Comparison of ENCODE assay signal across 19 cellular contexts in genomic region chr2:225466891-225467604, GRCh38.
DNase-seq lines count a peak whose midpoint lies in the region; ATAC-seq, FAIRE-seq and TF ChIP-seq lines count a peak whose summit lies in the region.
"Had no signal": no experiment of that assay in that cellular context is flagged by ENCODE, and none has a peak within 500 bp of the region (broad histone marks: within the 10 kb centered on the region; RNA-seq: fewer than 3 reads in every experiment).

No MANE protein-coding gene starts in this region.

- no peak overlapping the region for H3K9ac ChIP-seq in H1 (replicated peaks in 1 of 4; ENCODE audit: extremely low read depth in 1 of 4, low read depth in 3 of 4, low read length in 3 of 4)
- H3K9ac ChIP-seq: GM23248 had no signal

- H3K4me2 ChIP-seq in H1 (ENCODE audit: insufficient read depth in 1 of 2, low read depth in 2 of 2, low read length in 2 of 2): peak overlapping the region in 1 of 2 experiments; percentile 12; a peak in 1 of 4 replicates

- H3K4me1 ChIP-seq in H1 (replicated peaks in 1 of 4; ENCODE audit: control insufficient read depth in 3 of 4, insufficient read depth in 4 of 4, low read length in 3 of 4) (peaks cover 0 to 14% (median 10%) of the 10 kb centered on the region in 4 experiments; a peak in 6 of 7 replicates), pancreas (peaks cover 16 to 26% (median 16%) of the 10 kb centered on the region in 3 donors), spleen (peaks cover 0 to 14% (median 5%) of the 10 kb centered on the region in 6 donors)
- H3K4me1 ChIP-seq: upper lobe of right lung had no signal

- H4K5ac ChIP-seq in H1 (ENCODE audit: insufficient read length, low read depth, low read length): no peak overlapping the region

- H2AFZ ChIP-seq in H1 (ENCODE audit: low read length): 0 out of 2 replicates have a peak overlapping the region, but pooled peaks have one; percentile 27
- H2AFZ ChIP-seq: GM23248 had no signal

- H3K27ac ChIP-seq in H1 (ENCODE audit: low read depth, low read length): no peak overlapping the region
- no peak overlapping the region for H3K27ac ChIP-seq in pancreas
- no peak overlapping the region for H3K27ac ChIP-seq in spleen
- H3K27ac ChIP-seq: GM23248, upper lobe of right lung had no signal

- no peak overlapping the region for H4K8ac ChIP-seq in H1 (ENCODE audit: extremely low read depth, insufficient read depth, low read length)

- TF ChIP-seq EP300 in H1 (IDR thresholded peaks at IDR 0.05; ENCODE audit: borderline replicate concordance in 1 of 2, low read depth in 2 of 2, low read length in 2 of 2): no peak

- no peak for FAIRE-seq in H1 (lab: Jason Lieb, UNC)
- no peak for FAIRE-seq in pancreas (lab: Jason Lieb, UNC)
- FAIRE-seq: colon, endometrium had no signal

- H3K4me3 ChIP-seq in H1 (ENCODE audit: extremely low read depth in 1 of 4, insufficient read depth in 2 of 4, low read depth in 3 of 4, low read length in 4 of 4) (no peak overlapping the region), pancreas (no peak overlapping the region), spleen (no peak overlapping the region)
- H3K4me3 ChIP-seq: GM23248, upper lobe of right lung had no signal

- H2AK5ac ChIP-seq in H1 (ENCODE audit: low read depth, low read length): no peak overlapping the region

- no peaks in the 10 kb centered on the region for H4K20me1 ChIP-seq in H1 (replicated peaks in 1 of 2; ENCODE audit: control insufficient read depth in 1 of 2, insufficient read depth in 2 of 2, low read length in 2 of 2)

- peak overlapping the region; percentile 87; the same call in 1 of the 2 replicates for H2BK20ac ChIP-seq in H1 (ENCODE audit: low read length)

- no peak overlapping the region for H4K91ac ChIP-seq in H1 (replicated peaks; ENCODE audit: insufficient read length, low read length)

- intact Hi-C loops in pancreas (cut with DNase I) (no loop called here), Right ventricle myocardium inferior (cut with DNase I) (no loop called here), spleen (cut with DNase I; ENCODE audit: low total_unique reads) (no loop called here)

- H3K27me3 ChIP-seq in H1 (replicated peaks in 1 of 4; ENCODE audit: control insufficient read depth in 3 of 4, extremely low read depth in 1 of 4, insufficient read depth in 3 of 4, low read length in 3 of 4) (no peaks in the 10 kb centered on the region; a peak in 2 of 7 replicates), pancreas (no peaks in the 10 kb centered on the region), spleen (replicated peaks in 1 of 7) (no peaks in the 10 kb centered on the region)
- H3K27me3 ChIP-seq: upper lobe of right lung had no signal

- H3K36me3 ChIP-seq in H1 (ENCODE audit: control insufficient read depth in 2 of 4, insufficient read depth in 4 of 4, low read length in 3 of 4) (no peaks in the 10 kb centered on the region), pancreas (no peaks in the 10 kb centered on the region), spleen (no peaks in the 10 kb centered on the region)
- H3K36me3 ChIP-seq: upper lobe of right lung had no signal

- ATAC-seq in pancreas (peak; percentile 11 to 51 (median 32)), HG02840 (IDR thresholded peaks at IDR 0.05; ENCODE audit: low FRiP score, unreplicated experiment) (no peak), Right ventricle myocardium inferior (no peak)
- ATAC-seq: left cardiac atrium, upper lobe of right lung had no signal

- POLR2A ChIA-PET in H1 (lab: Charles Lee; ENCODE audit: partially characterized antibody): interaction anchor here (0.6 kb wide), 1 partner anchor 596 kb away, joined by 3 read pairs; no protein-coding TSS in a partner anchor

- no peak overlapping the region for H3K4ac ChIP-seq in H1 (replicated peaks; ENCODE audit: insufficient read length, low read depth, low read length)

- CTCF ChIA-PET in H1 (lab: Charles Lee; ENCODE audit: partially characterized antibody): interaction anchor here (0.6 kb wide), 1 partner anchor 1052 kb away, joined by 3 read pairs; no protein-coding TSS in a partner anchor

- no peaks in the 10 kb centered on the region for H3K79me2 ChIP-seq in H1 (ENCODE audit: control insufficient read depth in 1 of 2, insufficient read depth in 2 of 2, low read length in 2 of 2)

- H2BK120ac ChIP-seq in H1 (replicated peaks; ENCODE audit: low read depth, low read length): peak overlapping the region; percentile 49

- WGBS in H1 (ENCODE audit: extremely low coverage in 1 of 2, insufficient coverage in 1 of 2, insufficient read length in 1 of 2, insufficient replicate concordance in 2 of 2, low coverage in 1 of 2, low lambda C conversion rate in 2 of 2, missing lambda C conversion rate in 1 of 2), 2 experiments: 95% methylated on average over 9 of the region's 9 CpGs; no CpG with 5 or more reads in 1 of the 2 experiments
- WGBS in pancreas, 2 donors: 68 to 71% methylated on average over 9 of the region's 9 CpGs
- WGBS in spleen, 5 donors: 62 to 74% (median 67%) methylated on average over 9 of the region's 9 CpGs

- H3K23me2 ChIP-seq in H1 (ENCODE audit: low read depth, low read length): no peaks in the 10 kb centered on the region

- no peak for TF ChIP-seq POLR2A in H1 (IDR thresholded peaks at IDR 0.05; ENCODE audit: control extremely low read depth in 1 of 2, low read depth in 2 of 2, low read length in 2 of 2)
- TF ChIP-seq POLR2A in spleen (IDR thresholded peaks at IDR 0.05): no peak

- H2BK12ac ChIP-seq in H1 (ENCODE audit: low read depth, low read length): peak overlapping the region; percentile 94

- peak overlapping the region; percentile 60; the same call in 1 of the 2 replicates for H2BK5ac ChIP-seq in H1 (ENCODE audit: low read depth, low read length)

- no peaks in the 10 kb centered on the region for H3K79me1 ChIP-seq in H1 (ENCODE audit: low read depth, low read length)

- TF ChIP-seq CTCF in H1 (IDR thresholded peaks at IDR 0.05; ENCODE audit: control extremely low read depth in 1 of 3, insufficient read depth in 1 of 3, low read depth in 1 of 3, low read length in 3 of 3) (no peak), pancreas (IDR thresholded peaks at IDR 0.05) (no peak), spleen (IDR thresholded peaks at IDR 0.05 in 8 of 11, conservative IDR thresholded peaks at IDR 0.05 in 3 of 11) (no peak)

- H3K9me3 ChIP-seq in H1 (ENCODE audit: insufficient read depth in 2 of 2, low read depth in 1 of 2, low read length in 1 of 2) (no peaks in the 10 kb centered on the region), pancreas (no peaks in the 10 kb centered on the region), spleen (no peaks in the 10 kb centered on the region)
- H3K9me3 ChIP-seq: upper lobe of right lung had no signal

- DNase-seq in DMS53 treated with DMSO at 0.1 percent for 48 hours (lab: John Stamatoyannopoulos, UW; ENCODE audit: unreplicated experiment) (peak; percentile 48), RPMI8226 (peak; percentile 7), H1 (ENCODE audit: low read depth in 1 of 2, low spot score in 2 of 2) (no peak), pancreas (no peak), Right ventricle myocardium inferior (ENCODE audit: missing footprints) (no peak), spleen (no peak), globus pallidus (ENCODE audit: low spot score) (no peak)
- DNase-seq: activated CD4-positive, alpha-beta T cell treated with anti-CD3 and anti-CD28 coated beads, Interleukin-2, amount 50 U/mL, for 4 hours; activated naive CD4-positive, alpha-beta T cell treated with anti-CD3 and anti-CD28 coated beads, Interleukin-2, amount 10 ng/mL, durations not matched to agents 7 days and 5 days; aorta; CD4-positive, alpha-beta T cell; GM23248; left cardiac atrium; NCI-H1417 treated with DMSO at 0.1 percent for 48 hours; NCI-H748 treated with DMSO at 0.1 percent for 48 hours; upper lobe of right lung had no signal

- H3K14ac ChIP-seq in H1 (ENCODE audit: insufficient read length): no peak overlapping the region

- H2BK15ac ChIP-seq in H1 (ENCODE audit: low read length): no peak overlapping the region

- no peak overlapping the region for H3K56ac ChIP-seq in H1 (replicated peaks; ENCODE audit: insufficient read length, low read depth, low read length)

- no peak for TF ChIP-seq RAD21 in H1 (IDR thresholded peaks at IDR 0.05 in 1 of 2, conservative IDR thresholded peaks at IDR 0.05 in 1 of 2; ENCODE audit: low read depth in 2 of 2, low read length in 2 of 2)

- H3K18ac ChIP-seq in H1 (ENCODE audit: extremely low read depth, low read length): no peak overlapping the region; the same call in 1 of the 2 replicates

- H3K23ac ChIP-seq in H1 (ENCODE audit: insufficient read length): no peak overlapping the region

TF ChIP-seq in H1, 55 proteins besides CTCF, POLR2A, EP300 and RAD21:
- TF ChIP-seq SAP30 (IDR thresholded peaks at IDR 0.05; ENCODE audit: insufficient read depth, insufficient replicate concordance, low read length) (no peak), SP2 (IDR thresholded peaks at IDR 0.05; ENCODE audit: low read length) (no peak), TEAD4 (IDR thresholded peaks at IDR 0.05; ENCODE audit: low read depth, low read length) (no peak), CHD2 (IDR thresholded peaks at IDR 0.05; ENCODE audit: low read length) (no peak), MAFK (IDR thresholded peaks at IDR 0.05; ENCODE audit: low read depth, low read length) (no peak), ATF3 (IDR thresholded peaks at IDR 0.05; ENCODE audit: insufficient read depth, low read depth, low read length) (no peak), RXRA (IDR thresholded peaks at IDR 0.05; ENCODE audit: insufficient read depth, low read depth, low read length) (no peak), RFX5 (IDR thresholded peaks at IDR 0.05; ENCODE audit: borderline replicate concordance, low read depth, low read length) (no peak), CBX5 (IDR thresholded peaks at IDR 0.05; ENCODE audit: low read depth, low read length) (no peak)

Comparison
In these comparisons a context has a peak if more than half of its experiments do, and no peak if none do; other contexts are left out.
1. DNase-seq: peak in DMS53 treated with DMSO at 0.1 percent for 48 hours (single experiment) and RPMI8226 (single experiment); none in H1 (0 of 2), pancreas (0 of 6), Right ventricle myocardium inferior (single experiment), spleen (single experiment) and globus pallidus (single experiment).
2. ATAC-seq: peak in pancreas (4 of 4); none in HG02840 (single experiment) and Right ventricle myocardium inferior (single experiment).